Comparison of ENCODE assay signal across 14 cellular contexts in the genomic region with DNA sequence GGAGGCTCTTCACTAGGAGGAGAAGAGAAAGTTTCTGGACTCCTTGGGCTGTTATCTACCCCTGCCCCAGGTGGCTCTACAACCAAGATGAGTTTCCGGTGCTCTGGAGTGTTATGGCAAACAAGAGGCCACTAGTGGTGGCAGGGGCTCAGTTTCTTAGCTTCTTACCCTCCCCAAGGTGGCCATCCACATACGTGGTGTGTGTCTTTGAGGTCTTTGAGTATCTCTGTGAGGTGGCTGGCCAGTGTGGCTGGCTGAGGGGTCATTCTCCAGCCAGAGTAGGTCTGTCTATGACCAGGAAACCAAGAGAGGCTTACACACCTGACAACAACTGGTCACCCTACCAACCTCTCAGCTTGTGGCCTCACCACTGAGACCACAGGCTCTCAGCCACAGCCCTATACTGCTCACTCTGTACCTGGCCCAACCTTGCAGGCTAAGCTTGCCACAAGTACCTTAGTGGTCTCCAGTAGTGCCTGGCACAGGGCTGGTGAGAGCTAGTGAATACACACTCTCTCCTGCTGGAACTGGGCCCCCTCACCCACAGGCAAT. TPM values are rescaled to one million over a fixed set of nuclear protein-coding genes. Genes with fewer than 3 reads are reported as not detected.
DNase-seq lines count a peak whose midpoint lies in the region; ATAC-seq, FAIRE-seq and TF ChIP-seq lines count a peak whose summit lies in the region.
"Had no signal": no experiment of that assay in that cellular context is flagged by ENCODE, and none has a peak within 500 bp of the region (broad histone marks: within the 10 kb centered on the region; RNA-seq: fewer than 3 reads in every experiment).

No MANE protein-coding gene starts in this region.

- peak overlapping the region; percentile 63 for H3K27ac ChIP-seq in naive thymus-derived CD4-positive, alpha-beta T cell (ENCODE audit: low read depth, low read length)
- H3K27ac ChIP-seq in body of pancreas, result no peak overlapping the region
- H3K27ac ChIP-seq: tibial nerve, WERI-Rb-1 had no signal

- DNase-seq in activated naive CD4-positive, alpha-beta T cell (lab: John Stamatoyannopoulos, UW), result no peak
- DNase-seq in activated T-cell treated with anti-CD3 and anti-CD28 coated beads, Interleukin-2, amount 50 U/mL, for 72 hours, result peak; percentile 78 to 80
- DNase-seq in naive thymus-derived CD4-positive, alpha-beta T cell, result no peak
- DNase-seq in nucleus accumbens (lab: John Stamatoyannopoulos, UW), result no peak
- DNase-seq in urothelium cell line (ENCODE audit: low spot score), result no peak
- no peak for DNase-seq in body of pancreas
- DNase-seq in GM13977 (ENCODE audit: low spot score), result no peak
- DNase-seq: NCI-H187 treated with DMSO at 0.1 percent for 48 hours, NCI-H526, WERI-Rb-1 had no signal

- no peaks in the 10 kb centered on the region for H3K9me3 ChIP-seq in naive thymus-derived CD4-positive, alpha-beta T cell (ENCODE audit: control insufficient read depth in 2 of 3, low read length in 3 of 3)
- H3K9me3 ChIP-seq in body of pancreas, result no peaks in the 10 kb centered on the region
- H3K9me3 ChIP-seq: tibial nerve had no signal

- H3K27me3 Mint-ChIP-seq in activated naive CD4-positive, alpha-beta T cell treated with anti-CD3 and anti-CD28 coated beads, Interleukin-2, amount 50 U/mL, for 24 hours, result no peaks in the 10 kb centered on the region
- no peaks in the 10 kb centered on the region for H3K27me3 Mint-ChIP-seq in activated T-cell treated with anti-CD3 and anti-CD28 coated beads, Interleukin-2, amount 50 U/mL, for 72 hours (ENCODE audit: low read depth)
- H3K27me3 Mint-ChIP-seq in naive thymus-derived CD4-positive, alpha-beta T cell, result no peaks in the 10 kb centered on the region

- H3K4me1 Mint-ChIP-seq in activated naive CD4-positive, alpha-beta T cell treated with anti-CD3 and anti-CD28 coated beads, Interleukin-2, amount 50 U/mL, for 24 hours, result peaks cover 72% of the 10 kb centered on the region
- H3K4me1 Mint-ChIP-seq in activated T-cell treated with anti-CD3 and anti-CD28 coated beads, Interleukin-2, amount 50 U/mL, for 72 hours (ENCODE audit: low read depth), result peaks cover 81% of the 10 kb centered on the region
- H3K4me1 Mint-ChIP-seq in naive thymus-derived CD4-positive, alpha-beta T cell, result peaks cover 16 to 83% (median 57%) of the 10 kb centered on the region in 7 donors

- in situ Hi-C loops in GM13977 (cut with MboI; ENCODE audit: low pct_unique_long_range_greater_than_20kb, low sequenced_read_pairs, unreplicated experiment), result no loop called here

- H3K4me3 ChIP-seq in naive thymus-derived CD4-positive, alpha-beta T cell (ENCODE audit: low read length), result peak overlapping the region; percentile 32
- H3K4me3 ChIP-seq in body of pancreas, result no peak overlapping the region
- H3K4me3 ChIP-seq: tibial nerve had no signal

- peaks cover 3% of the 10 kb centered on the region for H3K36me3 Mint-ChIP-seq in activated naive CD4-positive, alpha-beta T cell treated with anti-CD3 and anti-CD28 coated beads, Interleukin-2, amount 50 U/mL, for 24 hours
- H3K36me3 Mint-ChIP-seq in activated T-cell treated with anti-CD3 and anti-CD28 coated beads, Interleukin-2, amount 50 U/mL, for 72 hours (ENCODE audit: insufficient read depth in 2 of 2), result peaks cover 10 to 16% of the 10 kb centered on the region in 2 donors
- H3K36me3 Mint-ChIP-seq in naive thymus-derived CD4-positive, alpha-beta T cell, result peaks cover 0 to 58% (median 4%) of the 10 kb centered on the region in 5 donors

- no peak for FAIRE-seq in urothelium cell line (lab: Jason Lieb, UNC)
- FAIRE-seq: bronchial epithelial cell had no signal

- WGBS in body of pancreas, 2 donors, result 85% methylated on average over 2 of the region's 2 CpGs; no CpG with 5 or more reads in 1 of the 2 donors

- POLR2A ChIA-PET in naive thymus-derived CD4-positive, alpha-beta T cell (lab: Charles Lee), result interaction anchor here (8.7 to 21.2 kb wide), 2 partner anchors 17 to 34 kb away, joined by 78 to 730 read pairs; a partner anchor contains a TSS

- intact Hi-C loops in naive thymus-derived CD4-positive, alpha-beta T cell (cut with micrococcal nuclease), result loop anchor here in 1 of 2 donors (5.0 kb wide), 2 partner anchors 103 to 398 kb away; no protein-coding TSS in a partner anchor
- intact Hi-C loops in body of pancreas (cut with DNase I), result no loop called here

- H3K36me3 ChIP-seq in naive thymus-derived CD4-positive, alpha-beta T cell (ENCODE audit: control insufficient read depth in 2 of 3, insufficient read depth in 3 of 3, low read length in 3 of 3), result peaks cover 0 to 31% (median 4%) of the 10 kb centered on the region in 3 experiments
- H3K36me3 ChIP-seq in body of pancreas (replicated peaks in 1 of 2; ENCODE audit: insufficient read depth in 1 of 2, low read depth in 2 of 2), result no peaks in the 10 kb centered on the region
- H3K36me3 ChIP-seq: WERI-Rb-1 had no signal

- H3K27ac Mint-ChIP-seq in activated naive CD4-positive, alpha-beta T cell treated with anti-CD3 and anti-CD28 coated beads, Interleukin-2, amount 50 U/mL, for 24 hours, result peak overlapping the region; percentile 84
- H3K27ac Mint-ChIP-seq in activated T-cell treated with anti-CD3 and anti-CD28 coated beads, Interleukin-2, amount 50 U/mL, for 72 hours, result peak overlapping the region; percentile 92
- H3K27ac Mint-ChIP-seq in naive thymus-derived CD4-positive, alpha-beta T cell, result peak overlapping the region; percentile 65 to 93 (median 89)

- no peaks in the 10 kb centered on the region for H3K9me3 Mint-ChIP-seq in activated naive CD4-positive, alpha-beta T cell treated with anti-CD3 and anti-CD28 coated beads, Interleukin-2, amount 50 U/mL, for 24 hours
- no peaks in the 10 kb centered on the region for H3K9me3 Mint-ChIP-seq in activated T-cell treated with anti-CD3 and anti-CD28 coated beads, Interleukin-2, amount 50 U/mL, for 72 hours
- H3K9me3 Mint-ChIP-seq in naive thymus-derived CD4-positive, alpha-beta T cell, result no peaks in the 10 kb centered on the region

- no peak for TF ChIP-seq POLR2A in body of pancreas (IDR thresholded peaks at IDR 0.05)

- H3K4me1 ChIP-seq in naive thymus-derived CD4-positive, alpha-beta T cell (ENCODE audit: control insufficient read depth in 2 of 2, insufficient read depth in 2 of 2, low read length in 2 of 2), result peaks cover 56 to 65% of the 10 kb centered on the region in 2 donors
- peaks cover 22% of the 10 kb centered on the region for H3K4me1 ChIP-seq in body of pancreas

- H3K27me3 ChIP-seq in naive thymus-derived CD4-positive, alpha-beta T cell (ENCODE audit: control insufficient read depth in 2 of 2, insufficient read depth in 2 of 2, low read length in 2 of 2), result no peaks in the 10 kb centered on the region
- no peaks in the 10 kb centered on the region for H3K27me3 ChIP-seq in body of pancreas
- H3K27me3 ChIP-seq: tibial nerve had no signal

- ATAC-seq in activated T-cell treated with anti-CD3 and anti-CD28 coated beads, Interleukin-2, amount 50 U/mL, for 72 hours (replicated peaks in 1 of 2), result peak; percentile 17 to 34
- no peak for ATAC-seq in naive thymus-derived CD4-positive, alpha-beta T cell
- no peak for ATAC-seq in body of pancreas
- ATAC-seq: SK-N-SH treated with all-trans-retinoic acid at 6 μM for 48 hours had no signal

- H3K4me3 Mint-ChIP-seq in activated naive CD4-positive, alpha-beta T cell treated with anti-CD3 and anti-CD28 coated beads, Interleukin-2, amount 50 U/mL, for 24 hours, result no peak overlapping the region
- peak overlapping the region; percentile 95 to 96 for H3K4me3 Mint-ChIP-seq in activated T-cell treated with anti-CD3 and anti-CD28 coated beads, Interleukin-2, amount 50 U/mL, for 72 hours
- H3K4me3 Mint-ChIP-seq in naive thymus-derived CD4-positive, alpha-beta T cell, result peak overlapping the region; percentile 25 to 99 (median 53)

- CTCF ChIA-PET in naive thymus-derived CD4-positive, alpha-beta T cell (lab: Charles Lee), result interaction anchor here (1.3 to 20.2 kb wide), 2 partner anchors 11 to 36 kb away, joined by 3 to 578 read pairs; a partner anchor contains a TSS

- TF ChIP-seq CTCF in body of pancreas (IDR thresholded peaks at IDR 0.05), result no peak
- no peak for TF ChIP-seq CTCF in GM13977 (IDR thresholded peaks at IDR 0.05; ENCODE audit: extremely low read depth, insufficient read depth, missing control alignments)

RNA-seq across cellular contexts. Expression of a gene that starts 5.0 kb away (rescaled TPM):
- total RNA-seq in activated T-cell treated with anti-CD3 and anti-CD28 coated beads, Interleukin-2, amount 50 U/mL, for 72 hours, result 10 to 100 TPM; 54.5 to 64.6 TPM
- 10 to 100 TPM; 32.1 to 71.1 (median 66.1) TPM for total RNA-seq in naive thymus-derived CD4-positive, alpha-beta T cell
- 10 to 100 TPM; 35.2 to 35.3 TPM for polyA plus RNA-seq in naive thymus-derived CD4-positive, alpha-beta T cell
- 1 to 10 TPM; 6.7 to 9.6 TPM for total RNA-seq in body of pancreas

RNA-seq across cellular contexts. Expression of a gene that starts 6.8 kb away (rescaled TPM):
- 10 to 100 TPM; 22.7 to 32.5 TPM for total RNA-seq in activated T-cell treated with anti-CD3 and anti-CD28 coated beads, Interleukin-2, amount 50 U/mL, for 72 hours
- 10 to 100 TPM; 11.1 to 67.5 (median 16.4) TPM for total RNA-seq in naive thymus-derived CD4-positive, alpha-beta T cell
- polyA plus RNA-seq in naive thymus-derived CD4-positive, alpha-beta T cell, result 10 to 100 TPM; 12.8 to 17.4 TPM
- total RNA-seq in body of pancreas, result 10 to 100 TPM in 1 of 2 donors, 1 to 10 TPM in 1; 6.3 to 11.4 TPM

RNA-seq across cellular contexts. Expression of a gene that starts 37.2 kb away (rescaled TPM):
- 100 to 1,000 TPM; 242 to 271 TPM for total RNA-seq in activated T-cell treated with anti-CD3 and anti-CD28 coated beads, Interleukin-2, amount 50 U/mL, for 72 hours
- total RNA-seq in naive thymus-derived CD4-positive, alpha-beta T cell, result 100 to 1,000 TPM in 1 of 5 experiments, 10 to 100 TPM in 4; 10.9 to 486 (median 28.5) TPM
- polyA plus RNA-seq in naive thymus-derived CD4-positive, alpha-beta T cell, result 100 to 1,000 TPM; 134 to 150 TPM
- 10 to 100 TPM in 1 of 2 donors, 1 to 10 TPM in 1; 4.9 to 19.8 TPM for total RNA-seq in body of pancreas

RNA-seq across cellular contexts. Expression of a gene that starts 42.6 kb away (rescaled TPM):
- total RNA-seq in activated T-cell treated with anti-CD3 and anti-CD28 coated beads, Interleukin-2, amount 50 U/mL, for 72 hours, result 100 to 1,000 TPM; 116 to 129 TPM
- 100 to 1,000 TPM in 1 of 5 experiments, 10 to 100 TPM in 4; 26.7 to 196 (median 37.7) TPM for total RNA-seq in naive thymus-derived CD4-positive, alpha-beta T cell
- polyA plus RNA-seq in naive thymus-derived CD4-positive, alpha-beta T cell, result 10 to 100 TPM; 53.4 to 54.1 TPM
- 10 to 100 TPM; 23.6 to 29.3 TPM for total RNA-seq in body of pancreas

Comparison
In these comparisons a context has a peak if more than half of its experiments do, and no peak if none do; other contexts are left out.
1. DNase-seq: peak in activated T-cell treated with anti-CD3 and anti-CD28 coated beads, Interleukin-2, amount 50 U/mL, for 72 hours (2 of 2); none in activated naive CD4-positive, alpha-beta T cell (0 of 4), naive thymus-derived CD4-positive, alpha-beta T cell (0 of 9), nucleus accumbens (0 of 56), urothelium cell line (single experiment), body of pancreas (0 of 4) and GM13977 (single experiment).
2. ATAC-seq: peak in activated T-cell treated with anti-CD3 and anti-CD28 coated beads, Interleukin-2, amount 50 U/mL, for 72 hours (2 of 2); none in naive thymus-derived CD4-positive, alpha-beta T cell (single experiment) and body of pancreas (single experiment).
3. Peak in every context shown above with its lines, with median percentiles within 50 percentile points of each other: H3K27ac Mint-ChIP-seq.